12 cellular contexts compared by ENCODE assay signal in genomic region chr7:46784746-46785145, GRCh38.
DNase-seq lines count a peak whose midpoint lies in the region; ATAC-seq and TF ChIP-seq lines count a peak whose summit lies in the region.
"Had no signal": no experiment of that assay in that cellular context is flagged by ENCODE, and none has a peak within 500 bp of the region (broad histone marks: within the 10 kb centered on the region; RNA-seq: fewer than 3 reads in every experiment).

No MANE protein-coding gene starts in this region.

- peaks cover 4% of the 10 kb centered on the region for H3K9me3 Mint-ChIP-seq in activated CD8-positive, alpha-beta memory T cell treated with anti-CD3 and anti-CD28 coated beads, Interleukin-2, amount 10 ng/mL, durations not matched to agents 7 days and 5 days (ENCODE audit: low read depth)
- H3K9me3 Mint-ChIP-seq: T-helper 1 cell treated with Interleukin-12 subunit alpha and Interleukin-12 subunit beta and Interleukin-4 antibody, amounts not matched to agents 30 μg/mL and 1 μg/mL, for 36 hours had no signal

- no peaks in the 10 kb centered on the region for H3K27me3 Mint-ChIP-seq in activated CD8-positive, alpha-beta memory T cell treated with anti-CD3 and anti-CD28 coated beads, Interleukin-2, amount 10 ng/mL, durations not matched to agents 7 days and 5 days
- H3K27me3 Mint-ChIP-seq: activated CD4-positive, alpha-beta T cell treated with anti-CD3 and anti-CD28 coated beads, Interleukin-2, amount 10 ng/mL, durations not matched to agents 24 days and 14 days had no signal

- ATAC-seq in RWPE2 (ENCODE audit: low read depth) (peak; percentile 90), GM19463 (IDR thresholded peaks at IDR 0.05; ENCODE audit: unreplicated experiment) (no peak)
- ATAC-seq in activated CD8-positive, alpha-beta memory T cell treated with anti-CD3 and anti-CD28 coated beads, Interleukin-2, amount 10 ng/mL, durations not matched to agents 7 days and 5 days = no peak

- no peak overlapping the region for H3K4me3 Mint-ChIP-seq in activated CD8-positive, alpha-beta memory T cell treated with anti-CD3 and anti-CD28 coated beads, Interleukin-2, amount 10 ng/mL, durations not matched to agents 7 days and 5 days
- H3K4me3 Mint-ChIP-seq: activated CD4-positive, alpha-beta T cell treated with anti-CD3 and anti-CD28 coated beads, Interleukin-2, amount 10 ng/mL, durations not matched to agents 24 days and 14 days; endodermal cell; T-helper 1 cell treated with Interleukin-12 subunit alpha and Interleukin-12 subunit beta and Interleukin-4 antibody, amounts not matched to agents 30 μg/mL and 1 μg/mL, for 36 hours had no signal

- no peaks in the 10 kb centered on the region for H3K36me3 Mint-ChIP-seq in activated CD8-positive, alpha-beta memory T cell treated with anti-CD3 and anti-CD28 coated beads, Interleukin-2, amount 10 ng/mL, durations not matched to agents 7 days and 5 days

- no peaks in the 10 kb centered on the region for H3K36me3 ChIP-seq in RWPE2 (ENCODE audit: low read depth)

- no peaks in the 10 kb centered on the region for H3K27me3 ChIP-seq in RWPE2 (ENCODE audit: insufficient read depth, poor library complexity, severe bottlenecking)

- H3K27ac Mint-ChIP-seq in activated CD8-positive, alpha-beta memory T cell treated with anti-CD3 and anti-CD28 coated beads, Interleukin-2, amount 10 ng/mL, durations not matched to agents 7 days and 5 days = no peak overlapping the region
- H3K27ac Mint-ChIP-seq: activated CD4-positive, alpha-beta T cell treated with anti-CD3 and anti-CD28 coated beads, Interleukin-2, amount 10 ng/mL, durations not matched to agents 24 days and 14 days; endodermal cell; T-helper 1 cell treated with Interleukin-12 subunit alpha and Interleukin-12 subunit beta and Interleukin-4 antibody, amounts not matched to agents 30 μg/mL and 1 μg/mL, for 36 hours had no signal

- no peaks in the 10 kb centered on the region for H3K4me1 Mint-ChIP-seq in activated CD8-positive, alpha-beta memory T cell treated with anti-CD3 and anti-CD28 coated beads, Interleukin-2, amount 10 ng/mL, durations not matched to agents 7 days and 5 days
- H3K4me1 Mint-ChIP-seq: activated CD4-positive, alpha-beta T cell treated with anti-CD3 and anti-CD28 coated beads, Interleukin-2, amount 10 ng/mL, durations not matched to agents 24 days and 14 days; endodermal cell had no signal

- H3K9me3 ChIP-seq in RWPE2 (ENCODE audit: severe bottlenecking) = no peaks in the 10 kb centered on the region

- peaks cover 34% of the 10 kb centered on the region for H3K4me1 ChIP-seq in RWPE2 (ENCODE audit: insufficient read depth, poor library complexity, severe bottlenecking)

- DNase-seq in HCEC 1CT = peak; percentile 72
- DNase-seq in RWPE2 (ENCODE audit: low spot score) = no peak
- peak; percentile 85 for DNase-seq in fibroblast of mammary gland (ENCODE audit: low read depth)
- DNase-seq in skeletal muscle cell (ENCODE audit: low read depth) = peak; percentile 79
- no peak for DNase-seq in central memory CD4-positive, alpha-beta T cell
- no peak for DNase-seq in 8988T
- no peak for DNase-seq in activated CD8-positive, alpha-beta memory T cell treated with anti-CD3 and anti-CD28 coated beads, Interleukin-2, amount 10 ng/mL, durations not matched to agents 7 days and 5 days
- DNase-seq: activated CD4-positive, alpha-beta T cell treated with anti-CD3 and anti-CD28 coated beads, Interleukin-2, amount 10 ng/mL, durations not matched to agents 24 days and 14 days; endodermal cell; NCI-H1105 treated with DMSO at 0.1 percent for 48 hours had no signal

- TF ChIP-seq CTCF in RWPE2 (IDR thresholded peaks at IDR 0.05; ENCODE audit: poor library complexity, severe bottlenecking) (no peak), fibroblast of mammary gland (conservative IDR thresholded peaks at IDR 0.05; ENCODE audit: control insufficient read depth, insufficient read depth, low read depth, low read length) (no peak)

- no peak overlapping the region for H3K4me3 ChIP-seq in RWPE2 (ENCODE audit: severe bottlenecking)
- H3K4me3 ChIP-seq in fibroblast of mammary gland (ENCODE audit: control insufficient read depth, low read depth, low read length) = no peak overlapping the region
- H3K4me3 ChIP-seq in skeletal muscle cell (ENCODE audit: low read depth, low read length) = no peak overlapping the region

- CTCF ChIA-PET in activated CD8-positive, alpha-beta memory T cell treated with anti-CD3 and anti-CD28 coated beads, Interleukin-2, amount 10 ng/mL, durations not matched to agents 7 days and 5 days (lab: Charles Lee) = no interaction called here

- H3K27ac ChIP-seq in RWPE2 (ENCODE audit: poor library complexity, severe bottlenecking) = peak overlapping the region; percentile 84

Comparison
In these comparisons a context has a peak if more than half of its experiments do, and no peak if none do; other contexts are left out.
1. DNase-seq: peak in HCEC 1CT (single experiment), fibroblast of mammary gland (single experiment) and skeletal muscle cell (single experiment); none in RWPE2 (single experiment), central memory CD4-positive, alpha-beta T cell (single experiment), 8988T (single experiment) and activated CD8-positive, alpha-beta memory T cell treated with anti-CD3 and anti-CD28 coated beads, Interleukin-2, amount 10 ng/mL, durations not matched to agents 7 days and 5 days (single experiment).